In genomic region chr5:138492552-138493045, GRCh38 we compare ENCODE assay signal across 1 cellular context.
TF ChIP-seq lines count a peak whose summit lies in the region.

No MANE protein-coding gene starts in this region.

TF ChIP-seq in HepG2, 621 proteins besides CTCF, POLR2A, EP300 and RAD21 (continues in another document):
- TF ChIP-seq SNAI1 (CRISPR knock-in tag; IDR thresholded peaks at IDR 0.05; ENCODE audit: borderline replicate concordance) (no peak), PLRG1 (conservative IDR thresholded peaks at IDR 0.05) (no peak), ZNF142 (CRISPR knock-in tag; IDR thresholded peaks at IDR 0.05) (0 out of 2 replicates have a peak, but pooled peaks have one; percentile 10), KAT7 (CRISPR knock-in tag; IDR thresholded peaks at IDR 0.05; ENCODE audit: borderline replicate concordance) (no peak), ATF2 (CRISPR knock-in tag; IDR thresholded peaks at IDR 0.05) (no peak), KDM2A (CRISPR knock-in tag; IDR thresholded peaks at IDR 0.05; ENCODE audit: borderline replicate concordance, low read depth) (no peak; the same call in 1 of the 2 replicates), ZNF780A (CRISPR knock-in tag; IDR thresholded peaks at IDR 0.05) (no peak), IRX3 (CRISPR knock-in tag; IDR thresholded peaks at IDR 0.05; ENCODE audit: borderline replicate concordance, low read depth) (0 out of 2 replicates have a peak, but pooled peaks have one; percentile 34), ETS1 (CRISPR knock-in tag; IDR thresholded peaks at IDR 0.05) (no peak), CSRNP1 (CRISPR knock-in tag; IDR thresholded peaks at IDR 0.05) (no peak), SOX6 (IDR thresholded peaks at IDR 0.05) (no peak), SOX6 (CRISPR knock-in tag; IDR thresholded peaks at IDR 0.05) (no peak), PTBP1 (IDR thresholded peaks at IDR 0.05; ENCODE audit: low read depth, low read length, poor library complexity, severe bottlenecking) (no peak), ZNF652 (CRISPR knock-in tag; IDR thresholded peaks at IDR 0.05; ENCODE audit: borderline replicate concordance, low read depth) (no peak), POLR2AphosphoS2 (IDR thresholded peaks at IDR 0.05; ENCODE audit: low read depth, low read length) (no peak), ZNF816 (CRISPR knock-in tag; IDR thresholded peaks at IDR 0.05; ENCODE audit: borderline replicate concordance) (no peak), ZNF678 (CRISPR knock-in tag; IDR thresholded peaks at IDR 0.05) (no peak), ZNF607 (CRISPR knock-in tag; IDR thresholded peaks at IDR 0.05; ENCODE audit: borderline replicate concordance) (no peak), ZNF670 (CRISPR knock-in tag; IDR thresholded peaks at IDR 0.05; ENCODE audit: borderline replicate concordance) (no peak), ZNF746 (CRISPR knock-in tag; IDR thresholded peaks at IDR 0.05) (no peak), POLR2G (IDR thresholded peaks at IDR 0.05; ENCODE audit: low read depth, low read length) (no peak), THAP8 (CRISPR knock-in tag; IDR thresholded peaks at IDR 0.05; ENCODE audit: borderline replicate concordance) (0 out of 2 replicates have a peak, but pooled peaks have one; percentile 58), KLF16 (CRISPR knock-in tag; IDR thresholded peaks at IDR 0.05) (no peak), RELA (CRISPR knock-in tag; IDR thresholded peaks at IDR 0.05) (no peak), CBFB (CRISPR knock-in tag; IDR thresholded peaks at IDR 0.05) (no peak), HDAC6 (IDR thresholded peaks at IDR 0.05; ENCODE audit: low read depth, low read length) (no peak), MED1 (CRISPR knock-in tag; IDR thresholded peaks at IDR 0.05) (no peak), ZSCAN31 (CRISPR knock-in tag; IDR thresholded peaks at IDR 0.05; ENCODE audit: low read depth) (no peak), ZBTB38 (CRISPR knock-in tag; IDR thresholded peaks at IDR 0.05) (peak; percentile 34; the same call in 1 of the 2 replicates), DR1 (CRISPR knock-in tag; IDR thresholded peaks at IDR 0.05) (no peak), SRF (IDR thresholded peaks at IDR 0.05; ENCODE audit: low read depth, low read length) (no peak), NFE2L2 (IDR thresholded peaks at IDR 0.05; ENCODE audit: low read length) (no peak), ZNF263 (CRISPR knock-in tag; IDR thresholded peaks at IDR 0.05) (no peak), ZNF331 (CRISPR knock-in tag; IDR thresholded peaks at IDR 0.05) (no peak), NONO (IDR thresholded peaks at IDR 0.05) (no peak), NONO (CRISPR knock-in tag; conservative IDR thresholded peaks at IDR 0.05) (no peak)
- TF ChIP-seq, protein P1, sequence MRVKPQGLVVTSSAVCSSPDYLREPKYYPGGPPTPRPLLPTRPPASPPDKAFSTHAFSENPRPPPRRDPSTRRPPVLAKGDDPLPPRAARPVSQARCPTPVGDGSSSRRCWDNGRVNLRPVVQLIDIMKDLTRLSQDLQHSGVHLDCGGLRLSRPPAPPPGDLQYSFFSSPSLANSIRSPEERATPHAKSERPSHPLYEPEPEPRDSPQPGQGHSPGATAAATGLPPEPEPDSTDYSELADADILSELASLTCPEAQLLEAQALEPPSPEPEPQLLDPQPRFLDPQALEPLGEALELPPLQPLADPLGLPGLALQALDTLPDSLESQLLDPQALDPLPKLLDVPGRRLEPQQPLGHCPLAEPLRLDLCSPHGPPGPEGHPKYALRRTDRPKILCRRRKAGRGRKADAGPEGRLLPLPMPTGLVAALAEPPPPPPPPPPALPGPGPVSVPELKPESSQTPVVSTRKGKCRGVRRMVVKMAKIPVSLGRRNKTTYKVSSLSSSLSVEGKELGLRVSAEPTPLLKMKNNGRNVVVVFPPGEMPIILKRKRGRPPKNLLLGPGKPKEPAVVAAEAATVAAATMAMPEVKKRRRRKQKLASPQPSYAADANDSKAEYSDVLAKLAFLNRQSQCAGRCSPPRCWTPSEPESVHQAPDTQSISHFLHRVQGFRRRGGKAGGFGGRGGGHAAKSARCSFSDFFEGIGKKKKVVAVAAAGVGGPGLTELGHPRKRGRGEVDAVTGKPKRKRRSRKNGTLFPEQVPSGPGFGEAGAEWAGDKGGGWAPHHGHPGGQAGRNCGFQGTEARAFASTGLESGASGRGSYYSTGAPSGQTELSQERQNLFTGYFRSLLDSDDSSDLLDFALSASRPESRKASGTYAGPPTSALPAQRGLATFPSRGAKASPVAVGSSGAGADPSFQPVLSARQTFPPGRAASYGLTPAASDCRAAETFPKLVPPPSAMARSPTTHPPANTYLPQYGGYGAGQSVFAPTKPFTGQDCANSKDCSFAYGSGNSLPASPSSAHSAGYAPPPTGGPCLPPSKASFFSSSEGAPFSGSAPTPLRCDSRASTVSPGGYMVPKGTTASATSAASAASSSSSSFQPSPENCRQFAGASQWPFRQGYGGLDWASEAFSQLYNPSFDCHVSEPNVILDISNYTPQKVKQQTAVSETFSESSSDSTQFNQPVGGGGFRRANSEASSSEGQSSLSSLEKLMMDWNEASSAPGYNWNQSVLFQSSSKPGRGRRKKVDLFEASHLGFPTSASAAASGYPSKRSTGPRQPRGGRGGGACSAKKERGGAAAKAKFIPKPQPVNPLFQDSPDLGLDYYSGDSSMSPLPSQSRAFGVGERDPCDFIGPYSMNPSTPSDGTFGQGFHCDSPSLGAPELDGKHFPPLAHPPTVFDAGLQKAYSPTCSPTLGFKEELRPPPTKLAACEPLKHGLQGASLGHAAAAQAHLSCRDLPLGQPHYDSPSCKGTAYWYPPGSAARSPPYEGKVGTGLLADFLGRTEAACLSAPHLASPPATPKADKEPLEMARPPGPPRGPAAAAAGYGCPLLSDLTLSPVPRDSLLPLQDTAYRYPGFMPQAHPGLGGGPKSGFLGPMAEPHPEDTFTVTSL (CRISPR knock-in tag; IDR thresholded peaks at IDR 0.05; ENCODE audit: borderline replicate concordance): no peak
- TF ChIP-seq, protein P2, sequence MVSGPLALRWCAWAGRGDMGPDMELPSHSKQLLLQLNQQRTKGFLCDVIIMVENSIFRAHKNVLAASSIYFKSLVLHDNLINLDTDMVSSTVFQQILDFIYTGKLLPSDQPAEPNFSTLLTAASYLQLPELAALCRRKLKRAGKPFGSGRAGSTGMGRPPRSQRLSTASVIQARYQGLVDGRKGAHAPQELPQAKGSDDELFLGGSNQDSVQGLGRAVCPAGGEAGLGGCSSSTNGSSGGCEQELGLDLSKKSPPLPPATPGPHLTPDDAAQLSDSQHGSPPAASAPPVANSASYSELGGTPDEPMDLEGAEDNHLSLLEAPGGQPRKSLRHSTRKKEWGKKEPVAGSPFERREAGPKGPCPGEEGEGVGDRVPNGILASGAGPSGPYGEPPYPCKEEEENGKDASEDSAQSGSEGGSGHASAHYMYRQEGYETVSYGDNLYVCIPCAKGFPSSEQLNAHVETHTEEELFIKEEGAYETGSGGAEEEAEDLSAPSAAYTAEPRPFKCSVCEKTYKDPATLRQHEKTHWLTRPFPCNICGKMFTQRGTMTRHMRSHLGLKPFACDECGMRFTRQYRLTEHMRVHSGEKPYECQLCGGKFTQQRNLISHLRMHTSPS (CRISPR knock-in tag; IDR thresholded peaks at IDR 0.05; ENCODE audit: low read depth): no peak
- TF ChIP-seq, protein P3, sequence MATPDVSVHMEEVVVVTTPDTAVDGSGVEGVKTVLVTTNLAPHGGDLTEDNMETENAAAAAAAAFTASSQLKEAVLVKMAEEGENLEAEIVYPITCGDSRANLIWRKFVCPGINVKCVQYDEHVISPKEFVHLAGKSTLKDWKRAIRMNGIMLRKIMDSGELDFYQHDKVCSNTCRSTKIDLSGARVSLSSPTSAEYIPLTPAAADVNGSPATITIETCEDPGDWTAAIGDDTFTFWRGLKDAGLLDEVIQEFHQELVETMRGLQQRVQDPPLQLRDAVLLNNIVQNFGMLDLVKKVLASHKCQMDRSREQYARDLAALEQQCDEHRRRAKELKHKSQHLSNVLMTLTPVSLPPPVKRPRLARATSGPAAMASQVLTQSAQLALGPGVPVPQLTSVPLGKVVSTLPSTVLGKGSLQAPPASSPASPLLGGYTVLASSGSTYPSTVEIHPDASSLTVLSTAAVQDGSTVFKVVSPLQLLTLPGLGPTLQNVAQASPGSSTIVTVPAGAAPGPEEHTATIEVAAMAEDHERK (CRISPR knock-in tag; IDR thresholded peaks at IDR 0.05; ENCODE audit: low read depth): no peak
- TF ChIP-seq, protein P4, sequence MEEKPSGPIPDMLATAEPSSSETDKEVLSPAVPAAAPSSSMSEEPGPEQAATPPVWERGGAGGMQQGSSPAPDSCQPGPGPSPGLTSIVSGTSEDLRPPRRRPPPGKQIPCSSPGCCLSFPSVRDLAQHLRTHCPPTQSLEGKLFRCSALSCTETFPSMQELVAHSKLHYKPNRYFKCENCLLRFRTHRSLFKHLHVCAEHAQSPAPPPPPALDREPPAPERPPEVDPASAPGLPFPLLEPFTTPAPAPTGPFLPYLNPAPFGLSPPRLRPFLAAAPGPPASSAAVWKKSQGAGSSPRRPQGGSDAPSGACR (CRISPR knock-in tag; IDR thresholded peaks at IDR 0.05): no peak
- TF ChIP-seq, protein P5, sequence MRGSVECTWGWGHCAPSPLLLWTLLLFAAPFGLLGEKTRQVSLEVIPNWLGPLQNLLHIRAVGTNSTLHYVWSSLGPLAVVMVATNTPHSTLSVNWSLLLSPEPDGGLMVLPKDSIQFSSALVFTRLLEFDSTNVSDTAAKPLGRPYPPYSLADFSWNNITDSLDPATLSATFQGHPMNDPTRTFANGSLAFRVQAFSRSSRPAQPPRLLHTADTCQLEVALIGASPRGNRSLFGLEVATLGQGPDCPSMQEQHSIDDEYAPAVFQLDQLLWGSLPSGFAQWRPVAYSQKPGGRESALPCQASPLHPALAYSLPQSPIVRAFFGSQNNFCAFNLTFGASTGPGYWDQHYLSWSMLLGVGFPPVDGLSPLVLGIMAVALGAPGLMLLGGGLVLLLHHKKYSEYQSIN (CRISPR knock-in tag; IDR thresholded peaks at IDR 0.05; ENCODE audit: borderline replicate concordance): no peak
